Comparison of ENCODE assay signal across 1 cellular context in the genomic region with DNA sequence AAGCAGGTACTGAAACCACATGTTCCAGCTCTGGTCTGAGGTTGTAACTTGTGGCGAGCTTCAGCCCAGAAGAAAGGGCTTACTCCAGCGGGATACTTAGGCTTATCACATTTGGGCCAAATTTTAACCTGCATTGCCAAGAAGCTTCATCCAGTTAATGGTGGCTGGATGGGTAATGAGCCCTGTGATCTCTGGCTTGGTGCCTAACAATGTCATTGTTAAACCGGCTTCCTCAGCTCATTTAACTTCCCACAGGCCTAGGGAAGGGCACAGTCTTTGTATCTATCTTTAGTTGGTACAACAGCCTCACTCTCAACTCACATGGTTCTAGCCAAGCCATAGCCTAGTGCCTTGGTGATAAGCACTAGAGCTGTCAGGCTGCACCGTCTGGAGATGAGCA.
TF ChIP-seq lines count a peak whose summit lies in the region.

No MANE protein-coding gene starts in this region.

TF ChIP-seq in endothelial cell of umbilical vein, 7 proteins besides CTCF, POLR2A, EP300 and RAD21:
- TF ChIP-seq, protein P1, sequence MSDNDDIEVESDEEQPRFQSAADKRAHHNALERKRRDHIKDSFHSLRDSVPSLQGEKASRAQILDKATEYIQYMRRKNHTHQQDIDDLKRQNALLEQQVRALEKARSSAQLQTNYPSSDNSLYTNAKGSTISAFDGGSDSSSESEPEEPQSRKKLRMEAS (IDR thresholded peaks at IDR 0.05; ENCODE audit: insufficient read depth, insufficient read length), result no peak
- no peak for TF ChIP-seq JUN (IDR thresholded peaks at IDR 0.05; ENCODE audit: borderline replicate concordance, insufficient read depth, insufficient read length, low read depth)
- no peak for TF ChIP-seq GATA2 (IDR thresholded peaks at IDR 0.05; ENCODE audit: insufficient read depth, insufficient read length, low read depth, low read length)
- no peak for TF ChIP-seq MYC (IDR thresholded peaks at IDR 0.05; ENCODE audit: low read depth, low read length)
- no peak for TF ChIP-seq POLR2AphosphoS5 (IDR thresholded peaks at IDR 0.05; ENCODE audit: insufficient read depth, low read depth, low read length)
- TF ChIP-seq EZH2 (IDR thresholded peaks at IDR 0.05; ENCODE audit: borderline replicate concordance, low read depth, low read length, severe bottlenecking), result no peak
